Comparison of ENCODE assay signal across 1 cellular context in the genomic region with DNA sequence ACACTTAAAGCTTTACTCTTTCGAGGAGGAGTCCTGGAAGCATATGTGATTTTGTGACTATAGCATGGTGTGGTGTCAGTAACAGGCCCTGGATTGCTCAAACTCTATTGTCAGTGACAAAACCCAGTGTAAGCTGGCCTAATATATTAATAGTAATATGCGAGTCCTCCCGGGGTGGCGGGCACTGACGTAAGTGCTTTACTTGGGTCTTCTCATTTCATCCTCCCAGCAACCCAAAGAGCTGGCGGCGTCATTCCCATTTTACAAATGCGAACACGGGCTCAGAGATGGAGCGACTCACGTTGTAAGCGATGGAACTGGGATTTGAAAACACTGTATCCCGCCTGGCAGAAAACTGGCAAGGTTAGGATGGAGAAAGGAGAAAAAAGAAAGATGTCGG.
TF ChIP-seq lines count a peak whose summit lies in the region.

No MANE protein-coding gene starts in this region.

TF ChIP-seq in SK-N-SH treated with all-trans-retinoic acid at 6 μM for 48 hours, 23 proteins besides CTCF, POLR2A, EP300 and RAD21 (continued from another document):
- TF ChIP-seq ARNTL (CRISPR knock-in tag; IDR thresholded peaks at IDR 0.05; ENCODE audit: borderline replicate concordance, low read depth) (no peak), OSR1 (CRISPR knock-in tag; IDR thresholded peaks at IDR 0.05) (no peak), PPARA (CRISPR knock-in tag; IDR thresholded peaks at IDR 0.05; ENCODE audit: borderline replicate concordance) (no peak), ESRRG (CRISPR knock-in tag; IDR thresholded peaks at IDR 0.05) (no peak), TCF4 (CRISPR knock-in tag; IDR thresholded peaks at IDR 0.05; ENCODE audit: borderline replicate concordance) (no peak), GLIS3 (CRISPR knock-in tag; IDR thresholded peaks at IDR 0.05) (no peak), ISL1 (CRISPR knock-in tag; IDR thresholded peaks at IDR 0.05) (no peak)
- TF ChIP-seq, protein P1, sequence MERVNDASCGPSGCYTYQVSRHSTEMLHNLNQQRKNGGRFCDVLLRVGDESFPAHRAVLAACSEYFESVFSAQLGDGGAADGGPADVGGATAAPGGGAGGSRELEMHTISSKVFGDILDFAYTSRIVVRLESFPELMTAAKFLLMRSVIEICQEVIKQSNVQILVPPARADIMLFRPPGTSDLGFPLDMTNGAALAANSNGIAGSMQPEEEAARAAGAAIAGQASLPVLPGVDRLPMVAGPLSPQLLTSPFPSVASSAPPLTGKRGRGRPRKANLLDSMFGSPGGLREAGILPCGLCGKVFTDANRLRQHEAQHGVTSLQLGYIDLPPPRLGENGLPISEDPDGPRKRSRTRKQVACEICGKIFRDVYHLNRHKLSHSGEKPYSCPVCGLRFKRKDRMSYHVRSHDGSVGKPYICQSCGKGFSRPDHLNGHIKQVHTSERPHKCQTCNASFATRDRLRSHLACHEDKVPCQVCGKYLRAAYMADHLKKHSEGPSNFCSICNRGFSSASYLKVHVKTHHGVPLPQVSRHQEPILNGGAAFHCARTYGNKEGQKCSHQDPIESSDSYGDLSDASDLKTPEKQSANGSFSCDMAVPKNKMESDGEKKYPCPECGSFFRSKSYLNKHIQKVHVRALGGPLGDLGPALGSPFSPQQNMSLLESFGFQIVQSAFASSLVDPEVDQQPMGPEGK (CRISPR knock-in tag; IDR thresholded peaks at IDR 0.05; ENCODE audit: borderline replicate concordance): no peak
